In the genomic region with DNA sequence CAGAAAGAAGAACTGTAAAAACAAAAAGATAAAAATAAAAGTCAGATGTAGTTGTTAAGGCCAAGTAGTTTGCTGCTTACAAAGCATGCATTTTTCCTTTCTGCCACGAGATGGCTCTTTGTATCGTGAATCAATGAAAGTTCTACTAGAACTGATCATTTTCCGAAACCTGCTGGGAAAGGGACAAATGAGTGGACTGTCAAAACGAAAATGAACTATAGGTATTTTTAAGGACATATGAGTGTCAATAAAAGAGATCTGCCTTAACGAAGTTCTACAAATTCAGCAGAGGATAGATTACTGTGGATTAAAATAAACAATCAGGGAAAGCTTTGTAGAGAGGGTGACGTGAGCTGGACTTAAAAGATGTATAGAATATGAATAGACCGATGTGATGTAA, we compare ENCODE assay signal across 8 cellular contexts. TPM values are rescaled to one million over a fixed set of nuclear protein-coding genes. Genes with fewer than 3 reads are reported as not detected.
A peak's percentile ranks its signal among the peaks of the same experiment; 100 is the strongest.
DNase-seq lines count a peak whose midpoint lies in the region; ATAC-seq, FAIRE-seq and TF ChIP-seq lines count a peak whose summit lies in the region.

No MANE protein-coding gene starts in this region.

- DNase-seq in AG20443 (ENCODE audit: low spot score) (peak; percentile 42), NCI-H460 (ENCODE audit: extremely low read depth, low read depth) (peak; percentile 29), bronchial epithelial cell (ENCODE audit: low read depth) (peak; percentile 50), medulla oblongata (ENCODE audit: extremely low spot score) (peak; percentile 81), GF-D8 (lab: John Stamatoyannopoulos, UW) (no peak)
- no peak for DNase-seq in NK-92 treated with Interleukin-12 subunit alpha and Interleukin-12 subunit beta, amount 100 ng/mL, for 24 hours (lab: John Stamatoyannopoulos, UW)

- no peaks in the 10 kb centered on the region for H3K36me3 ChIP-seq in bronchial epithelial cell (ENCODE audit: control insufficient read depth, insufficient read depth, low read length)

- TF ChIP-seq CTCF in GM12801 (IDR thresholded peaks at IDR 0.05; ENCODE audit: extremely low read depth, insufficient read length) (peak; percentile 14), bronchial epithelial cell (IDR thresholded peaks at IDR 0.05; ENCODE audit: insufficient read depth, low read length, severe bottlenecking) (peak; percentile 61)

- ATAC-seq in GM19351 (IDR thresholded peaks at IDR 0.05; ENCODE audit: unreplicated experiment) = no peak

- H3K4me3 ChIP-seq in bronchial epithelial cell (ENCODE audit: low read depth, low read length) = no peak overlapping the region

- H3K27me3 ChIP-seq in bronchial epithelial cell (ENCODE audit: control insufficient read depth, insufficient read depth, low read length) = no peaks in the 10 kb centered on the region

- FAIRE-seq in bronchial epithelial cell (lab: Jason Lieb, UNC) = no peak

RNA-seq across cellular contexts. Expression of a gene that starts 15.0 kb away (rescaled TPM):
- not detected in 2 replicates for total RNA-seq in NCI-H460 (2014; rRNA removed; shearing (Covaris generic))
- not detected in 2 replicates for polyA plus RNA-seq in NCI-H460 (2014; cell fraction: nucleus; rRNA removed)
- total RNA-seq in bronchial epithelial cell = not detected in 2 replicates

Comparison
In these comparisons a context has a peak if more than half of its experiments do, and no peak if none do; other contexts are left out.
1. DNase-seq: peak in AG20443 (single experiment), NCI-H460 (single experiment), bronchial epithelial cell (single experiment) and medulla oblongata (single experiment); none in GF-D8 (single experiment) and NK-92 treated with Interleukin-12 subunit alpha and Interleukin-12 subunit beta, amount 100 ng/mL, for 24 hours (single experiment).